ENCODE assay signal across 8 cellular contexts in genomic region chr2:237859533-237860272, GRCh38. TPM values are rescaled to one million over a fixed set of nuclear protein-coding genes. Genes with fewer than 3 reads are reported as not detected.
A peak's percentile ranks its signal among the peaks of the same experiment; 100 is the strongest.
DNase-seq lines count a peak whose midpoint lies in the region; ATAC-seq and TF ChIP-seq lines count a peak whose summit lies in the region.

TSS of gene RAMP1 (plus strand) at chr2:237859623. CDS start at chr2:237859676, 53 bp downstream.

- WGBS in ovary, 3 donors = 2 to 7% (median 2%) methylated on average over 40 to 79 of the region's 79 CpGs

- TF ChIP-seq CTCF in ovary (IDR thresholded peaks at IDR 0.05) = no peak

- no peaks in the 10 kb centered on the region for H3K36me3 ChIP-seq in ovary

- peak; percentile 58 for DNase-seq in activated CD8-positive, alpha-beta memory T cell treated with anti-CD3 and anti-CD28 coated beads for 24 hours
- DNase-seq in activated CD8-positive, alpha-beta memory T cell treated with anti-CD3 and anti-CD28 coated beads, Interleukin-2, amount 50 U/mL, for 4 hours = no peak
- no peak for DNase-seq in activated CD8-positive, alpha-beta memory T cell treated with anti-CD3 and anti-CD28 coated beads, Interleukin-2, amount 10 ng/mL, durations not matched to agents 7 days and 5 days
- DNase-seq in Right ventricle myocardium inferior (ENCODE audit: missing footprints) (no peak), ovary (peak in 2 of 5 donors; percentile 50 to 61)
- DNase-seq in effector CD4-positive, alpha-beta T cell = no peak

- TF ChIP-seq EP300 in ovary (IDR thresholded peaks at IDR 0.05) = no peak

- H3K27ac ChIP-seq in ovary = peak within 1 kb of the TSS; percentile 49 to 61

- H3K9me3 ChIP-seq in ovary = no peaks in the 10 kb centered on the region

- ATAC-seq in activated CD8-positive, alpha-beta memory T cell treated with anti-CD3 and anti-CD28 coated beads, Interleukin-2, amount 10 ng/mL, durations not matched to agents 7 days and 5 days = peak; percentile 35
- ATAC-seq in Right ventricle myocardium inferior = peak; percentile 56
- no peak for ATAC-seq in GM19395 (IDR thresholded peaks at IDR 0.05; ENCODE audit: unreplicated experiment)
- ATAC-seq in HG03457 (IDR thresholded peaks at IDR 0.05; ENCODE audit: unreplicated experiment) = no peak

- H3K4me1 Mint-ChIP-seq in activated CD8-positive, alpha-beta memory T cell treated with anti-CD3 and anti-CD28 coated beads, Interleukin-2, amount 10 ng/mL, durations not matched to agents 7 days and 5 days = peaks cover 7% of the 10 kb centered on the region

- peaks cover 64% of the 10 kb centered on the region for H3K27me3 Mint-ChIP-seq in activated CD8-positive, alpha-beta memory T cell treated with anti-CD3 and anti-CD28 coated beads, Interleukin-2, amount 10 ng/mL, durations not matched to agents 7 days and 5 days

- H3K9me3 Mint-ChIP-seq in activated CD8-positive, alpha-beta memory T cell treated with anti-CD3 and anti-CD28 coated beads, Interleukin-2, amount 10 ng/mL, durations not matched to agents 7 days and 5 days (ENCODE audit: low read depth) = no peaks in the 10 kb centered on the region

- no peaks in the 10 kb centered on the region for H3K27me3 ChIP-seq in ovary

- H3K4me3 ChIP-seq in ovary = peak within 1 kb of the TSS; percentile 85

- intact Hi-C loops in Right ventricle myocardium inferior (cut with DNase I) = loop anchor here (2.0 to 10.0 kb wide), 6 partner anchors 45 to 403 kb away; partner anchors contain the start of genes HES6, KLHL30 and UBE2F
- intact Hi-C loops in ovary (cut with DNase I) = loop anchor here (2.0 to 10.0 kb wide), 4 partner anchors 63 to 403 kb away; no protein-coding TSS in a partner anchor

- no peaks in the 10 kb centered on the region for H3K36me3 Mint-ChIP-seq in activated CD8-positive, alpha-beta memory T cell treated with anti-CD3 and anti-CD28 coated beads, Interleukin-2, amount 10 ng/mL, durations not matched to agents 7 days and 5 days

- no peak within 1 kb of the TSS for H3K27ac Mint-ChIP-seq in activated CD8-positive, alpha-beta memory T cell treated with anti-CD3 and anti-CD28 coated beads, Interleukin-2, amount 10 ng/mL, durations not matched to agents 7 days and 5 days

- no peak within 1 kb of the TSS for H3K4me3 Mint-ChIP-seq in activated CD8-positive, alpha-beta memory T cell treated with anti-CD3 and anti-CD28 coated beads, Interleukin-2, amount 10 ng/mL, durations not matched to agents 7 days and 5 days

- no peak for TF ChIP-seq POLR2A in ovary (IDR thresholded peaks at IDR 0.05)

- peaks cover 2% of the 10 kb centered on the region for H3K4me1 ChIP-seq in ovary (ENCODE audit: insufficient read depth)

- CTCF ChIA-PET in activated CD8-positive, alpha-beta memory T cell treated with anti-CD3 and anti-CD28 coated beads, Interleukin-2, amount 10 ng/mL, durations not matched to agents 7 days and 5 days (lab: Charles Lee) = no interaction called here

RNA-seq across cellular contexts. Expression of gene RAMP1, which starts in this region (rescaled TPM):
- total RNA-seq in activated CD8-positive, alpha-beta memory T cell treated with anti-CD3 and anti-CD28 coated beads, Interleukin-2, amount 10 ng/mL, durations not matched to agents 7 days and 5 days = 1 to 10 TPM in 1 of 2 experiments, under 1 TPM in 1; 0.64 to 3.9 TPM
- total RNA-seq in Right ventricle myocardium inferior (139 TPM), ovary (10 to 100 TPM; 22.1 to 62.5 (median 33.6) TPM)
- polyA plus RNA-seq in ovary = 10 to 100 TPM in 1 of 2 donors, 1 to 10 TPM in 1; 1.8 to 17.3 TPM

Comparison
In these comparisons a context has a peak if more than half of its experiments do, and no peak if none do; other contexts are left out.
1. RNA of gene RAMP1 (total RNA-seq): 139 TPM in Right ventricle myocardium inferior (single experiment) and 22.1 to 62.5 TPM in ovary; 0.64 to 3.9 TPM in activated CD8-positive, alpha-beta memory T cell treated with anti-CD3 and anti-CD28 coated beads, Interleukin-2, amount 10 ng/mL, durations not matched to agents 7 days and 5 days; every median in the first group is over 4 times any median in the second.
2. ATAC-seq: peak in activated CD8-positive, alpha-beta memory T cell treated with anti-CD3 and anti-CD28 coated beads, Interleukin-2, amount 10 ng/mL, durations not matched to agents 7 days and 5 days (single experiment) and Right ventricle myocardium inferior (single experiment); none in GM19395 (single experiment) and HG03457 (single experiment).